Comparison of ENCODE assay signal across 14 cellular contexts in genomic region chr16:49021136-49021535, GRCh38.
DNase-seq lines count a peak whose midpoint lies in the region; ATAC-seq and TF ChIP-seq lines count a peak whose summit lies in the region.
"Had no signal": no experiment of that assay in that cellular context is flagged by ENCODE, and none has a peak within 500 bp of the region (broad histone marks: within the 10 kb centered on the region; RNA-seq: fewer than 3 reads in every experiment).

No MANE protein-coding gene starts in this region.

- POLR2A ChIA-PET in naive thymus-derived CD4-positive, alpha-beta T cell (lab: Charles Lee), result no interaction called here

- H3K4me3 Mint-ChIP-seq in naive thymus-derived CD4-positive, alpha-beta T cell, result no peak overlapping the region

- H3K36me3 Mint-ChIP-seq in naive thymus-derived CD4-positive, alpha-beta T cell, result no peaks in the 10 kb centered on the region

- H3K4me1 Mint-ChIP-seq in naive thymus-derived CD4-positive, alpha-beta T cell, result no peaks in the 10 kb centered on the region

- no peak overlapping the region for H3K4me2 ChIP-seq in fibroblast of lung (ENCODE audit: extremely low read depth, insufficient read depth, low read length)

- no peaks in the 10 kb centered on the region for H3K79me2 ChIP-seq in fibroblast of lung (ENCODE audit: control insufficient read depth, insufficient read depth, low read length)

- H3K27ac Mint-ChIP-seq in naive thymus-derived CD4-positive, alpha-beta T cell, result no peak overlapping the region

- peak; percentile 57 for DNase-seq in NCI-H2171 treated with DMSO at 0.1 percent for 48 hours (lab: John Stamatoyannopoulos, UW)
- no peak for DNase-seq in NCI-H2171 (lab: John Stamatoyannopoulos, UW)
- DNase-seq in RPMI7951 (ENCODE audit: low read depth), result peak; percentile 57
- peak; percentile 47 to 88 for DNase-seq in fibroblast of lung (ENCODE audit: low read depth in 2 of 2)
- DNase-seq in skeletal muscle cell (ENCODE audit: low read depth), result peak; percentile 64
- DNase-seq in NCI-H187 treated with DMSO at 0.1 percent for 48 hours (lab: John Stamatoyannopoulos, UW), result no peak
- no peak for DNase-seq in naive thymus-derived CD4-positive, alpha-beta T cell
- DNase-seq: activated CD4-positive, alpha-beta T cell treated with anti-CD3 and anti-CD28 coated beads for 1 hour; central memory CD4-positive, alpha-beta T cell; foreskin melanocyte; left colon; MM.1S; upper lobe of left lung had no signal

- no peak overlapping the region for H2AFZ ChIP-seq in fibroblast of lung (ENCODE audit: low read length)

- H3K27me3 ChIP-seq in fibroblast of lung (ENCODE audit: control insufficient read depth, insufficient read depth, low read length), result no peaks in the 10 kb centered on the region
- H3K27me3 ChIP-seq in naive thymus-derived CD4-positive, alpha-beta T cell (ENCODE audit: control insufficient read depth in 2 of 2, insufficient read depth in 2 of 2, low read length in 2 of 2), result no peaks in the 10 kb centered on the region
- H3K27me3 ChIP-seq: upper lobe of left lung had no signal

- no peak for ATAC-seq in HG03108 (IDR thresholded peaks at IDR 0.05; ENCODE audit: unreplicated experiment)
- ATAC-seq in naive thymus-derived CD4-positive, alpha-beta T cell, result no peak
- ATAC-seq: left colon had no signal

- peaks cover 0 to 26% (median 6%) of the 10 kb centered on the region in 5 donors for H3K27me3 Mint-ChIP-seq in naive thymus-derived CD4-positive, alpha-beta T cell

- H3K9me3 ChIP-seq in fibroblast of lung (ENCODE audit: control insufficient read depth, insufficient read depth, low read depth, low read length), result no peaks in the 10 kb centered on the region
- H3K9me3 ChIP-seq in naive thymus-derived CD4-positive, alpha-beta T cell (ENCODE audit: control insufficient read depth in 2 of 3, low read length in 3 of 3), result no peaks in the 10 kb centered on the region
- H3K9me3 ChIP-seq: upper lobe of left lung had no signal

- H4K20me1 ChIP-seq in fibroblast of lung (ENCODE audit: control insufficient read depth, extremely low read depth, insufficient read depth, low read length), result no peaks in the 10 kb centered on the region

- no peak for TF ChIP-seq CTCF in fibroblast of lung (conservative IDR thresholded peaks at IDR 0.05 in 1 of 2, IDR thresholded peaks at IDR 0.05 in 1 of 2; ENCODE audit: low read depth in 1 of 2, low read length in 2 of 2)

- intact Hi-C loops in naive thymus-derived CD4-positive, alpha-beta T cell (cut with micrococcal nuclease), result no loop called here

- H3K4me3 ChIP-seq in fibroblast of lung (replicated peaks in 1 of 4; ENCODE audit: control extremely low read depth in 1 of 4, insufficient read depth in 1 of 4, low read depth in 3 of 4, low read length in 4 of 4) (no peak overlapping the region), skeletal muscle cell (ENCODE audit: low read depth, low read length) (no peak overlapping the region)
- H3K4me3 ChIP-seq in naive thymus-derived CD4-positive, alpha-beta T cell (ENCODE audit: low read length), result no peak overlapping the region
- H3K4me3 ChIP-seq: upper lobe of left lung had no signal

- no peak overlapping the region for H3K9ac ChIP-seq in fibroblast of lung (ENCODE audit: insufficient read depth, low read length)

- no peak overlapping the region for H3K27ac ChIP-seq in fibroblast of lung (ENCODE audit: insufficient read depth, low read length)
- H3K27ac ChIP-seq in naive thymus-derived CD4-positive, alpha-beta T cell (ENCODE audit: low read depth, low read length), result no peak overlapping the region
- H3K27ac ChIP-seq: upper lobe of left lung had no signal

- H3K9me3 Mint-ChIP-seq in naive thymus-derived CD4-positive, alpha-beta T cell, result peaks cover 0 to 12% (median 2%) of the 10 kb centered on the region in 11 donors

- no peaks in the 10 kb centered on the region for H3K36me3 ChIP-seq in fibroblast of lung (ENCODE audit: control insufficient read depth, insufficient read depth, low read length)
- no peaks in the 10 kb centered on the region for H3K36me3 ChIP-seq in naive thymus-derived CD4-positive, alpha-beta T cell (ENCODE audit: control insufficient read depth in 2 of 3, insufficient read depth in 3 of 3, low read length in 3 of 3)
- H3K36me3 ChIP-seq: upper lobe of left lung had no signal

- CTCF ChIA-PET in naive thymus-derived CD4-positive, alpha-beta T cell (lab: Charles Lee), result no interaction called here

- H3K4me1 ChIP-seq in fibroblast of lung (ENCODE audit: control insufficient read depth, extremely low read depth, insufficient read depth, low read length), result no peaks in the 10 kb centered on the region
- no peaks in the 10 kb centered on the region for H3K4me1 ChIP-seq in naive thymus-derived CD4-positive, alpha-beta T cell (ENCODE audit: control insufficient read depth in 2 of 2, insufficient read depth in 2 of 2, low read length in 2 of 2)
- H3K4me1 ChIP-seq: upper lobe of left lung had no signal

Comparison
In these comparisons a context has a peak if more than half of its experiments do, and no peak if none do; other contexts are left out.
1. DNase-seq: peak in NCI-H2171 treated with DMSO at 0.1 percent for 48 hours (single experiment), RPMI7951 (single experiment), fibroblast of lung (2 of 2) and skeletal muscle cell (single experiment); none in NCI-H2171 (single experiment), NCI-H187 treated with DMSO at 0.1 percent for 48 hours (single experiment) and naive thymus-derived CD4-positive, alpha-beta T cell (0 of 9).